26 cellular contexts compared by ENCODE assay signal in the genomic region with DNA sequence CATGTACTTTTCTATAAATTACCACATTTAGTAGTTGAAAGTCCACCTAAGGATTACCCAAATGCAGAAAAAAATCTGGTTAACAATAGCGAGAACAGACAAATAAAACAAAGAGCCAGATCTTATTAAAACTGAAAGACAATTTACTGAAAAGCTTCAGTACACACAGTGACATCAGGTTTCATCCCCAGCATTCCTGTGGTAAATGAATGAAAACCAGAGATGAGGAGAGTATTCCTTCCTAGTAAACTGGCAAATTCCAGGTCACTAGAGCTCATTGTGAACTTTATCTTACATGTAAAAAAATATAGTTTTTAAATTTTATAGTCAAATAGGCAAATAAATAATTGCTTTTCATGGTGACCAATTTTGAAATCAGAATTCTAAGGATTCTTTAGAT.
"Had no signal": no experiment of that assay in that cellular context is flagged by ENCODE, and none has a peak within 500 bp of the region (broad histone marks: within the 10 kb centered on the region; RNA-seq: fewer than 3 reads in every experiment).

No MANE protein-coding gene starts in this region.

- H3K4me1 Mint-ChIP-seq: IgD-negative memory B cell, T-helper 17 cell had no signal

- H3K27ac ChIP-seq: brain microvascular endothelial cell, cardiac muscle cell had no signal

- H3K4me3 ChIP-seq: cardiac muscle cell had no signal

- H3K36me3 Mint-ChIP-seq: activated naive CD8-positive, alpha-beta T cell; IgD-negative memory B cell had no signal

- H3K27me3 Mint-ChIP-seq: activated naive CD8-positive, alpha-beta T cell; IgD-negative memory B cell; T-helper 17 cell had no signal

- H3K4me3 Mint-ChIP-seq: activated naive CD4-positive, alpha-beta T cell treated with anti-CD3 and anti-CD28 coated beads for 36 hours; activated naive CD8-positive, alpha-beta T cell; activated T-cell treated with anti-CD3 and anti-CD28 coated beads, Interleukin-2, amount 50 U/mL, for 4 hours; IgD-negative memory B cell; T-helper 17 cell; WTC11 had no signal

- H3K36me3 ChIP-seq: brain microvascular endothelial cell, cardiac muscle cell had no signal

- H3K27ac Mint-ChIP-seq: activated naive CD4-positive, alpha-beta T cell treated with anti-CD3 and anti-CD28 coated beads for 36 hours; activated naive CD8-positive, alpha-beta T cell; IgD-negative memory B cell; T-helper 17 cell; WTC11 had no signal

- DNase-seq: activated CD4-positive, alpha-beta T cell treated with anti-CD3 and anti-CD28 coated beads for 48 hours; activated CD4-positive, alpha-beta T cell treated with anti-CD3 and anti-CD28 coated beads, Interleukin-2, amount 50 U/mL, for 4 hours; activated CD4-positive, CD25-positive, alpha-beta regulatory T cell treated with anti-CD3 and anti-CD28 coated beads, Interleukin-2, amount 50 U/mL, for 72 hours; activated gamma-delta T cell; activated naive CD4-positive, alpha-beta T cell treated with anti-CD3 and anti-CD28 coated beads for 36 hours; activated T-cell treated with anti-CD3 and anti-CD28 coated beads, Interleukin-2, amount 50 U/mL, for 4 hours; amygdala; brain microvascular endothelial cell; KG1; NCI-H1092 treated with DMSO at 0.1 percent for 48 hours; NCI-H1417 treated with DMSO at 0.1 percent for 48 hours; NCI-H1694; NCI-H2029; NCI-H2107; NCI-H2171 treated with DMSO at 0.1 percent for 48 hours; NCI-H345; NCI-H510A; NCI-H526 treated with DMSO at 0.1 percent for 48 hours; NK-92 treated with Interleukin-12 subunit alpha and Interleukin-12 subunit beta, amount 100 ng/mL, for 24 hours; SHP77 treated with DMSO at 0.1 percent for 48 hours; T-helper 17 cell; T-helper 9 cell had no signal

- H3K27me3 ChIP-seq: brain microvascular endothelial cell, cardiac muscle cell had no signal
